Comparison of ENCODE assay signal across 1 cellular context in the genomic region with DNA sequence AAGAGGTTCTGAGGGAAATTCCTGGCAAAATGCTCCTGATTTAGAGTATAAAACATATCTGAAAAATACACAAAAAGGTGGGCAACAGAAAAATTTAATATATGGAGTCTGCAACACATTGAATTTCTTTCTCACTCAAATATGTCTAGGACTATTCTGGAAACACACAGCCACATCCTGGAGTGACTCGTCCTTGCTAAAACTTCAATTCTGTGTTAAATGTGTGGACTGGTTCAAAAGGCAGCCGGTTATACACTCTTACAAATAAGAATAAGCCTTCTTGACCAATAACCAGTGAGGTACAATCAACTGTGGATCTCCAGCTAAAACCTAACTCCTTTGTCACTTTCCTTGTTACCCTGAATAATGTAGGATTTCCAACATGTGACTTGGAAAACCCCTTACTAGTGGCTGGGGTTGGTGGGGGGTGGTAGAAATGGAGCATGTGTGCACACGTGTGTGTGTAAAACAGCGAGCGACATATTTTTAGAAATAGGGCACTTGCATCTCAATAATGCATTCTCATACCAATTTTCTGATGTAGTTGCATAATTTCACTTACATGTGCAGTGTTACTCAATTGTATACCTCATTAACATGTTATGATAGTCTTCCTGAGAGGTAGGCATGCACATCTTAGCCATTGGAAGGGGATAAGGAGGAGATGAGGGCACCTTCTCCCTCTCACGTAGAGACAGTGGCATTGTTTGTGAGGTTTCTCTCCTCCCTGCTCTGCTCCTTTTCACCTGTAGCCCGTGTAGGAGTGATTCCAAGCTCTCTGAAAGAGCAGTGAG.
TF ChIP-seq lines count a peak whose summit lies in the region.

No MANE protein-coding gene starts in this region.

TF ChIP-seq in A549, 52 proteins besides CTCF, POLR2A, EP300 and RAD21:
- TF ChIP-seq PBX3 (IDR thresholded peaks at IDR 0.05) (no peak), HEYL (CRISPR knock-in tag; IDR thresholded peaks at IDR 0.05) (no peak), RCOR1 (IDR thresholded peaks at IDR 0.05; ENCODE audit: low read depth, low read length) (no peak), E2F6 (IDR thresholded peaks at IDR 0.05; ENCODE audit: borderline replicate concordance, low read depth) (no peak), HOXA7 (CRISPR knock-in tag; IDR thresholded peaks at IDR 0.05) (no peak), KDM5A (IDR thresholded peaks at IDR 0.05) (no peak), MAFK (IDR thresholded peaks at IDR 0.05; ENCODE audit: partially characterized antibody) (peak; percentile 23)
